Comparison of ENCODE assay signal across 10 cellular contexts in the genomic region with DNA sequence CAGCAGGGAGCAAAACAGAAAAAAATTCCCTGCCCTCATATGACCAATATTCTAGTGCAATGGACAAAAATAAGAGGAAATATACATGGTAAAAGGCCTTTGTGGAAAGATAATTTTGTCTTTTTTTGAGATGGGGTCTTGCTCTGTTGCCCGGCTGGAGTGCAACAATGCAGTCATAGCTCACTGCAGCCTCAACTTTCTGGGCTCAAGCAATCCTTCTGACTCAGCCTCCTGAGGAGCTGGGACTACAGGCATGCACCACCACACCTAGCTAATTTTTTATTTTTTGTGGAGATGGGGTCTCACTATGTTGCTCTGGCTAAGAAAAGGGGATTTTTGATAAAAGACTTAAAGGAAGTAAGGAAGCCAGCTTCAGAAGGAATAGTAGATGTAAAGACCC.
"Had no signal": no experiment of that assay in that cellular context is flagged by ENCODE, and none has a peak within 500 bp of the region (broad histone marks: within the 10 kb centered on the region; RNA-seq: fewer than 3 reads in every experiment).

No MANE protein-coding gene starts in this region.

- H2AFZ ChIP-seq: GM23338 had no signal

- H3K9me3 ChIP-seq: HAP-1 had no signal

- DNase-seq: H7, HFFc6, Karpas-422 had no signal

- H3K36me3 ChIP-seq: HAP-1 had no signal

- H3K4me3 Mint-ChIP-seq: GM23338, HFFc6, IgD-negative memory B cell had no signal

- H3K27ac Mint-ChIP-seq: GM23338, HFFc6, IgD-negative memory B cell had no signal

- H3K4me3 ChIP-seq: GM23338, HAP-1 had no signal

- H3K9ac ChIP-seq: KMS-11 had no signal

- H3K4me1 Mint-ChIP-seq: IgD-negative memory B cell had no signal

- H3K27ac ChIP-seq: HL-60, KMS-11 had no signal

- H3K4me2 ChIP-seq: GM23338, KMS-11 had no signal

- H3K36me3 Mint-ChIP-seq: IgD-negative memory B cell had no signal

- FAIRE-seq: HepG2 had no signal

- ATAC-seq: GM23338, HCT116, HepG2 had no signal

- H3K9me3 Mint-ChIP-seq: HFFc6, IgD-negative memory B cell had no signal
